ENCODE assay signal across 17 cellular contexts in genomic region chr1:30332100-30333094, GRCh38.
DNase-seq lines count a peak whose midpoint lies in the region; ATAC-seq, FAIRE-seq and TF ChIP-seq lines count a peak whose summit lies in the region.
"Had no signal": no experiment of that assay in that cellular context is flagged by ENCODE, and none has a peak within 500 bp of the region (broad histone marks: within the 10 kb centered on the region; RNA-seq: fewer than 3 reads in every experiment).

No MANE protein-coding gene starts in this region.

- peak; percentile 34 for DNase-seq in right atrium auricular region (ENCODE audit: low spot score)
- DNase-seq in heart right ventricle: no peak
- no peak for DNase-seq in K562 (ENCODE audit: extremely low read depth in 1 of 4, low spot score in 3 of 4)
- peak; percentile 24 for DNase-seq in lung (ENCODE audit: low spot score)
- DNase-seq in NCI-H2227 (lab: John Stamatoyannopoulos, UW; ENCODE audit: unreplicated experiment): no peak
- DNase-seq in pancreas: no peak
- DNase-seq in KBM-7: no peak
- DNase-seq: DMS53, NCI-H1105, NCI-H2029 treated with DMSO at 0.1 percent for 48 hours, NCI-H524 treated with DMSO at 0.1 percent for 48 hours, NCI-H82, OCI-M1, SHP77 had no signal

- H3K27ac ChIP-seq in right atrium auricular region (no peak overlapping the region), heart right ventricle (no peak overlapping the region), K562 (ENCODE audit: extremely low read depth, low read depth, low read length) (no peak overlapping the region), lung (ENCODE audit: low read depth in 1 of 2, low read length in 1 of 2) (no peak overlapping the region), pancreas (no peak overlapping the region)
- H3K27ac ChIP-seq: A549 had no signal

- TF ChIP-seq POLR2A in K562 (conservative IDR thresholded peaks at IDR 0.05): no peak

- no peak overlapping the region for H3K9ac ChIP-seq in K562 (ENCODE audit: insufficient read depth in 1 of 2, low read depth in 2 of 2, low read length in 2 of 2)

- no peaks in the 10 kb centered on the region for H3K27me3 ChIP-seq in right atrium auricular region
- peaks cover 0 to 36% (median 7%) of the 10 kb centered on the region in 7 donors for H3K27me3 ChIP-seq in heart right ventricle
- peaks cover 0 to 32% of the 10 kb centered on the region in 2 experiments; a peak in 2 of 5 replicates for H3K27me3 ChIP-seq in K562 (ENCODE audit: control insufficient read depth in 2 of 2, insufficient read depth in 2 of 2, low read length in 2 of 2)
- no peaks in the 10 kb centered on the region for H3K27me3 ChIP-seq in lung (ENCODE audit: control insufficient read depth, insufficient read depth)
- H3K27me3 ChIP-seq in pancreas: no peaks in the 10 kb centered on the region

- no peaks in the 10 kb centered on the region for H3K79me2 ChIP-seq in K562 (ENCODE audit: control insufficient read depth, insufficient read depth, low read length)

- POLR2A ChIA-PET in K562 (lab: Yijun Ruan, JAX): interaction anchor here (0.6 kb wide), 1 partner anchor 1252 kb away, joined by 3 read pairs; no protein-coding TSS in a partner anchor

- TF ChIP-seq CTCF in right atrium auricular region (IDR thresholded peaks at IDR 0.05): no peak
- TF ChIP-seq CTCF in heart right ventricle (IDR thresholded peaks at IDR 0.05): no peak
- TF ChIP-seq CTCF in K562 (IDR thresholded peaks at IDR 0.05 in 2 of 3, conservative IDR thresholded peaks at IDR 0.05 in 1 of 3; ENCODE audit: insufficient read depth in 2 of 3, low read depth in 1 of 3, low read length in 3 of 3): no peak
- no peak for TF ChIP-seq CTCF in lung (IDR thresholded peaks at IDR 0.05; ENCODE audit: control extremely low read depth, extremely low read depth)
- TF ChIP-seq CTCF in pancreas (IDR thresholded peaks at IDR 0.05): no peak

- no peaks in the 10 kb centered on the region for H3K36me3 ChIP-seq in right atrium auricular region
- H3K36me3 ChIP-seq in heart right ventricle: no peaks in the 10 kb centered on the region
- H3K36me3 ChIP-seq in K562 (ENCODE audit: control insufficient read depth, insufficient read depth, low read length): no peaks in the 10 kb centered on the region
- H3K36me3 ChIP-seq in lung (ENCODE audit: control insufficient read depth in 2 of 2, insufficient read depth in 2 of 2, low read length in 2 of 2): no peaks in the 10 kb centered on the region
- H3K36me3 ChIP-seq in pancreas: no peaks in the 10 kb centered on the region

- no peak for TF ChIP-seq EP300 in K562 (IDR thresholded peaks at IDR 0.05; ENCODE audit: low read length)

- H3K4me1 ChIP-seq in right atrium auricular region: no peaks in the 10 kb centered on the region
- peaks cover 0 to 5% (median 0%) of the 10 kb centered on the region in 9 donors for H3K4me1 ChIP-seq in heart right ventricle
- no peaks in the 10 kb centered on the region for H3K4me1 ChIP-seq in K562 (replicated peaks in 1 of 2; ENCODE audit: control insufficient read depth in 2 of 2, insufficient read depth in 2 of 2, low read length in 2 of 2)
- H3K4me1 ChIP-seq in lung (ENCODE audit: control insufficient read depth in 2 of 2, insufficient read depth in 2 of 2, low read length in 2 of 2): no peaks in the 10 kb centered on the region
- no peaks in the 10 kb centered on the region for H3K4me1 ChIP-seq in pancreas
- H3K4me1 ChIP-seq: A549 had no signal

- ATAC-seq in heart right ventricle (no peak), K562 (peak; percentile 14; the same call in 1 of the 3 replicates), lung (ENCODE audit: insufficient read depth, low FRiP score) (no peak), HG03097 (IDR thresholded peaks at IDR 0.05; ENCODE audit: low FRiP score, unreplicated experiment) (no peak), pancreas (no peak)
- ATAC-seq: A549 had no signal

- in situ Hi-C loops in K562 (cut with MboI) (no loop called here), KBM-7 (cut with MboI; ENCODE audit: low pct_unique_long_range_greater_than_20kb, low sequenced_read_pairs) (no loop called here)

- H3K9me3 ChIP-seq in right atrium auricular region: no peaks in the 10 kb centered on the region
- H3K9me3 ChIP-seq in heart right ventricle: no peaks in the 10 kb centered on the region
- no peaks in the 10 kb centered on the region for H3K9me3 ChIP-seq in K562 (replicated peaks; ENCODE audit: control insufficient read depth, insufficient read depth, low read depth, low read length)
- no peaks in the 10 kb centered on the region for H3K9me3 ChIP-seq in lung (ENCODE audit: control insufficient read depth in 2 of 2, insufficient read depth in 1 of 2, low read length in 1 of 2)
- no peaks in the 10 kb centered on the region for H3K9me3 ChIP-seq in pancreas
- H3K9me3 ChIP-seq: A549 had no signal

- H3K9me1 ChIP-seq in K562 (ENCODE audit: control insufficient read depth, insufficient read depth, low read length): peaks cover 6% of the 10 kb centered on the region

- H3K4me3 ChIP-seq in right atrium auricular region: no peak overlapping the region
- H3K4me3 ChIP-seq in heart right ventricle: no peak overlapping the region
- H3K4me3 ChIP-seq in K562: no peak overlapping the region
- H3K4me3 ChIP-seq in lung: no peak overlapping the region
- no peak overlapping the region for H3K4me3 ChIP-seq in pancreas
- H3K4me3 ChIP-seq: A549 had no signal

- FAIRE-seq in K562 (lab: Jason Lieb, UNC): no peak
- FAIRE-seq in pancreas (lab: Jason Lieb, UNC): no peak
- FAIRE-seq: A549, D721Med had no signal

- CTCF ChIA-PET in K562 (lab: Yijun Ruan, JAX; ENCODE audit: low intra/inter-chr PET ratio): no interaction called here

- no TSS peak for BruUV-seq in K562 (replicated peaks; lab: Mats Ljungman, UMichigan)

- intact Hi-C loops in heart right ventricle (cut with DNase I) (no loop called here), K562 (cut with micrococcal nuclease) (no loop called here), pancreas (cut with DNase I) (no loop called here)

- no peak overlapping the region for H2AFZ ChIP-seq in K562 (ENCODE audit: low read depth, low read length)

- peaks cover 3% of the 10 kb centered on the region; the same call in 1 of the 2 replicates for H4K20me1 ChIP-seq in K562 (replicated peaks; ENCODE audit: control insufficient read depth, insufficient read depth, low read length)

- no peak overlapping the region for H3K4me2 ChIP-seq in K562 (ENCODE audit: insufficient read depth, low read length)
- H3K4me2 ChIP-seq: A549 had no signal

- WGBS in heart right ventricle, 2 donors: 71 to 77% methylated on average over 18 of the region's 18 CpGs
- under 1% methylated on average over 18 of the region's 18 CpGs for WGBS in K562 (ENCODE audit: insufficient coverage, low coverage, missing lambda C conversion rate)
- WGBS in lung, 2 donors: 85 to 86% methylated on average over 18 of the region's 18 CpGs
- 79 to 83% methylated on average over 18 of the region's 18 CpGs for WGBS in pancreas, 2 donors

- TF ChIP-seq RAD21 in K562 (CRISPR knock-in tag; conservative IDR thresholded peaks at IDR 0.05 in 1 of 2, IDR thresholded peaks at IDR 0.05 in 1 of 2): no peak

TF ChIP-seq in K562, 482 proteins besides CTCF, POLR2A, EP300 and RAD21:
- TF ChIP-seq CREB5 (CRISPR knock-in tag; IDR thresholded peaks at IDR 0.05): no peak
- TF ChIP-seq ZFP91 (CRISPR knock-in tag; IDR thresholded peaks at IDR 0.05): no peak
- TF ChIP-seq E2F6 (IDR thresholded peaks at IDR 0.05; ENCODE audit: borderline replicate concordance in 1 of 2, extremely low read depth in 1 of 2, insufficient read depth in 1 of 2, insufficient read length in 1 of 2, low read depth in 1 of 2, low read length in 1 of 2, poor library complexity in 1 of 2, severe bottlenecking in 1 of 2): no peak
- TF ChIP-seq NRF1 (conservative IDR thresholded peaks at IDR 0.05 in 1 of 2, IDR thresholded peaks at IDR 0.05 in 1 of 2): no peak
- no peak for TF ChIP-seq MTA3 (IDR thresholded peaks at IDR 0.05; ENCODE audit: borderline replicate concordance)
- TF ChIP-seq CHD2 (IDR thresholded peaks at IDR 0.05; ENCODE audit: low read depth, low read length): no peak
- TF ChIP-seq SMAD3 (CRISPR knock-in tag; conservative IDR thresholded peaks at IDR 0.05): no peak
- TF ChIP-seq STAT5B (CRISPR knock-in tag; IDR thresholded peaks at IDR 0.05): no peak

Comparison
In these comparisons a context has a peak if more than half of its experiments do, and no peak if none do; other contexts are left out.
1. DNase-seq: peak in right atrium auricular region (single experiment) and lung (single experiment); none in heart right ventricle (0 of 2), K562 (0 of 4), NCI-H2227 (single experiment), pancreas (0 of 6) and KBM-7 (single experiment).